ENCODE assay signal across 9 cellular contexts in genomic region chr20:5863040-5863811, GRCh38. TPM values are rescaled to one million over a fixed set of nuclear protein-coding genes. Genes with fewer than 3 reads are reported as not detected.
DNase-seq lines count a peak whose midpoint lies in the region; FAIRE-seq and TF ChIP-seq lines count a peak whose summit lies in the region.
"Had no signal": no experiment of that assay in that cellular context is flagged by ENCODE, and none has a peak within 500 bp of the region (broad histone marks: within the 10 kb centered on the region; RNA-seq: fewer than 3 reads in every experiment).

No MANE protein-coding gene starts in this region.

- H3K9ac ChIP-seq in skeletal muscle tissue (ENCODE audit: low read depth in 1 of 3, low read length in 3 of 3) = peak overlapping the region in 1 of 3 donors; percentile 34
- H3K9ac ChIP-seq: parathyroid adenoma had no signal

- H3K9me3 Mint-ChIP-seq in nephron progenitor cell = no peaks in the 10 kb centered on the region

- FAIRE-seq in GM19239 (lab: Jason Lieb, UNC) = no peak

- no peaks in the 10 kb centered on the region for H3K27me3 Mint-ChIP-seq in nephron progenitor cell (ENCODE audit: low read depth, poor library complexity)

- H3K4me3 Mint-ChIP-seq in nephron progenitor cell = no peak overlapping the region

- TF ChIP-seq CTCF in HFF-Myc (IDR thresholded peaks at IDR 0.05; ENCODE audit: low read depth, low read length, missing control alignments) (no peak), fibroblast of villous mesenchyme (IDR thresholded peaks at IDR 0.05; ENCODE audit: insufficient read depth, low read depth, low read length) (no peak), nephron progenitor cell (IDR thresholded peaks at IDR 0.05) (no peak)

- H3K9me3 ChIP-seq in skeletal muscle tissue (ENCODE audit: control insufficient read depth in 3 of 3, low read length in 3 of 3) = no peaks in the 10 kb centered on the region

- peaks cover 32 to 39% (median 38%) of the 10 kb centered on the region in 3 donors for H3K4me1 ChIP-seq in skeletal muscle tissue (ENCODE audit: control insufficient read depth in 3 of 3, insufficient read depth in 3 of 3, low read length in 3 of 3)
- H3K4me1 ChIP-seq: parathyroid adenoma had no signal

- DNase-seq in HFF-Myc (ENCODE audit: extremely low read depth, low read depth) (peak; percentile 24), SIG-M5 treated with dmso at 0.1 percent for 504 hours (lab: John Stamatoyannopoulos, UW; ENCODE audit: unreplicated experiment) (peak; percentile 84), fibroblast of villous mesenchyme (ENCODE audit: low read depth) (peak; percentile 60), DMS114 treated with DMSO at 0.1 percent for 48 hours (lab: John Stamatoyannopoulos, UW; ENCODE audit: unreplicated experiment) (no peak), nephron progenitor cell (no peak), GM19239 (ENCODE audit: insufficient read length, low spot score) (no peak)

- no peaks in the 10 kb centered on the region for H3K4me1 Mint-ChIP-seq in nephron progenitor cell

- H3K27ac ChIP-seq in skeletal muscle tissue (ENCODE audit: low read depth, low read length) = peak overlapping the region; percentile 62
- H3K27ac ChIP-seq: parathyroid adenoma had no signal

- H3K36me3 Mint-ChIP-seq in nephron progenitor cell (ENCODE audit: low read depth) = peaks cover 5% of the 10 kb centered on the region

- no peaks in the 10 kb centered on the region for H3K36me3 ChIP-seq in skeletal muscle tissue (ENCODE audit: control insufficient read depth in 3 of 3, insufficient read depth in 3 of 3, low read length in 3 of 3)

- no peak overlapping the region for H3K27ac Mint-ChIP-seq in nephron progenitor cell

- H3K4me3 ChIP-seq in HFF-Myc (replicated peaks; ENCODE audit: low read depth, low read length) = no peak overlapping the region
- H3K4me3 ChIP-seq in fibroblast of villous mesenchyme (ENCODE audit: low read depth, low read length) = no peak overlapping the region
- H3K4me3 ChIP-seq in skeletal muscle tissue (ENCODE audit: low read length in 3 of 3) = peak overlapping the region in 1 of 3 donors; percentile 34

- H3K27me3 ChIP-seq in skeletal muscle tissue (ENCODE audit: control insufficient read depth in 3 of 3, insufficient read depth in 3 of 3, low read length in 3 of 3) = no peaks in the 10 kb centered on the region

RNA-seq across cellular contexts. Expression of gene CHGB, which starts 48.1 kb away (rescaled TPM):
- total RNA-seq in fibroblast of villous mesenchyme = under 0.01 and 0.43 TPM in 2 replicates
- total RNA-seq in skeletal muscle tissue = not detected
- total RNA-seq: subcutaneous adipose tissue had no signal

Comparison
In these comparisons a context has a peak if more than half of its experiments do, and no peak if none do; other contexts are left out.
1. DNase-seq: peak in HFF-Myc (single experiment), SIG-M5 treated with dmso at 0.1 percent for 504 hours (single experiment) and fibroblast of villous mesenchyme (single experiment); none in DMS114 treated with DMSO at 0.1 percent for 48 hours (single experiment), nephron progenitor cell (single experiment) and GM19239 (single experiment).